In genomic region chr6:163815796-163816195, GRCh38 we compare ENCODE assay signal across 31 cellular contexts.
"Had no signal": no experiment of that assay in that cellular context is flagged by ENCODE, and none has a peak within 500 bp of the region (broad histone marks: within the 10 kb centered on the region; RNA-seq: fewer than 3 reads in every experiment).

No MANE protein-coding gene starts in this region.

- DNase-seq: activated B cell treated with CpG ODN at 0.5 μM for 24 hours; activated CD4-positive, alpha-beta memory T cell treated with anti-CD3 and anti-CD28 coated beads for 36 hours; activated CD4-positive, alpha-beta T cell treated with anti-CD3 and anti-CD28 coated beads for 4 hours; activated CD4-positive, alpha-beta T cell treated with anti-CD3 and anti-CD28 coated beads, Interleukin-2, amount 10 ng/mL, durations not matched to agents 24 days and 14 days; activated CD4-positive, alpha-beta T cell treated with anti-CD3 and anti-CD28 coated beads, Interleukin-2, amount 50 U/mL, for 1 hour; activated CD4-positive, alpha-beta T cell treated with anti-CD3 and anti-CD28 coated beads, Interleukin-2, amount 50 U/mL, for 4 hours; activated CD4-positive, CD25-positive, alpha-beta regulatory T cell treated with anti-CD3 and anti-CD28 coated beads, Interleukin-2, amount 50 U/mL, for 72 hours; activated CD8-positive, alpha-beta memory T cell treated with anti-CD3 and anti-CD28 coated beads, Interleukin-2, amount 50 U/mL, for 4 hours; activated CD8-positive, alpha-beta T cell treated with anti-CD3 and anti-CD28 coated beads for 36 hours; activated effector memory CD4-positive, alpha-beta T cell treated with anti-CD3 and anti-CD28 coated beads, Interleukin-2, amount 50 U/mL, for 16 hours; activated gamma-delta T cell treated with Interleukin-2 at 50 U/mL for 16 hours; activated naive CD4-positive, alpha-beta T cell; activated naive CD4-positive, alpha-beta T cell treated with anti-CD3 and anti-CD28 coated beads for 36 hours; activated naive CD4-positive, alpha-beta T cell treated with anti-CD3 and anti-CD28 coated beads, Interleukin-2, amount 50 U/mL, for 16 hours; activated naive CD8-positive, alpha-beta T cell treated with anti-CD3 and anti-CD28 coated beads for 36 hours; activated T-cell treated with anti-CD3 and anti-CD28 coated beads for 4 hours; activated T-cell treated with anti-CD3 and anti-CD28 coated beads, Interleukin-2, amount 50 U/mL, for 1 hour; activated T-cell treated with anti-CD3 and anti-CD28 coated beads, Interleukin-2, amount 50 U/mL, for 4 hours; activated T-cell treated with anti-CD3 and anti-CD28 coated beads, Interleukin-2, amount 50 U/mL, for 72 hours; adrenal gland; amniotic stem cell; aorta; body of pancreas; brain microvascular endothelial cell; central memory CD4-positive, alpha-beta T cell; T-helper 2 cell; T-helper 9 cell had no signal

- H3K4me3 ChIP-seq: adrenal gland, body of pancreas, breast epithelium had no signal

- H3K36me3 ChIP-seq: adrenal gland, brain microvascular endothelial cell, breast epithelium had no signal

- H3K9me3 ChIP-seq: adrenal gland, body of pancreas, breast epithelium had no signal

- H3K27me3 ChIP-seq: adrenal gland, body of pancreas, brain microvascular endothelial cell, breast epithelium had no signal

- H3K4me1 ChIP-seq: adrenal gland, body of pancreas, breast epithelium had no signal

- FAIRE-seq: astrocyte, TTC549 had no signal

- H3K27ac ChIP-seq: body of pancreas, brain microvascular endothelial cell, breast epithelium, VCaP had no signal
